In genomic region chr2:225017713-225018112, GRCh38 we compare ENCODE assay signal across 16 cellular contexts. TPM values are rescaled to one million over a fixed set of nuclear protein-coding genes. Genes with fewer than 3 reads are reported as not detected.
A peak's percentile ranks its signal among the peaks of the same experiment; 100 is the strongest.
DNase-seq lines count a peak whose midpoint lies in the region; ATAC-seq and TF ChIP-seq lines count a peak whose summit lies in the region.
"Had no signal": no experiment of that assay in that cellular context is flagged by ENCODE, and none has a peak within 500 bp of the region (broad histone marks: within the 10 kb centered on the region; RNA-seq: fewer than 3 reads in every experiment).

No MANE protein-coding gene starts in this region.

- H3K4ac ChIP-seq in IMR-90 (ENCODE audit: low read depth, low read length) = no peak overlapping the region

- no peak overlapping the region for H3K56ac ChIP-seq in IMR-90 (ENCODE audit: extremely low read depth, insufficient read depth, low read length)

- in situ Hi-C loops in IMR-90 (cut with MboI; ENCODE audit: low sequenced_read_pairs) = loop anchor here (25.0 kb wide), 2 partner anchors 645 to 655 kb away; no protein-coding TSS in a partner anchor

- H2BK20ac ChIP-seq in IMR-90 (ENCODE audit: low read depth, low read length) = no peak overlapping the region

- no peaks in the 10 kb centered on the region for H3K9me3 ChIP-seq in CD4-positive, CD25-positive, alpha-beta regulatory T cell (ENCODE audit: control insufficient read depth in 2 of 2, low read length in 2 of 2)
- no peaks in the 10 kb centered on the region for H3K9me3 ChIP-seq in IMR-90 (ENCODE audit: control insufficient read depth, insufficient read depth, low read length)
- no peaks in the 10 kb centered on the region for H3K9me3 ChIP-seq in WERI-Rb-1 (ENCODE audit: severe bottlenecking)
- H3K9me3 ChIP-seq: BLaER1 treated with 17β-estradiol and CSF1 and Interleukin-3, amounts not matched to agents 10 nM and 100 nM; left ventricle myocardium inferior had no signal

- no peak for TF ChIP-seq RAD21 in IMR-90 (IDR thresholded peaks at IDR 0.05; ENCODE audit: low read length)

- H2AFZ ChIP-seq in IMR-90 (replicated peaks; ENCODE audit: low read length, poor library complexity) = no peak overlapping the region

- TF ChIP-seq CTCF in IMR-90 (conservative IDR thresholded peaks at IDR 0.05; ENCODE audit: low read depth, low read length) (0 out of 2 replicates have a peak, but pooled peaks have one; percentile 5), natural killer cell (IDR thresholded peaks at IDR 0.05) (no peak), WERI-Rb-1 (IDR thresholded peaks at IDR 0.05; ENCODE audit: low read depth, low read length) (no peak)

- intact Hi-C loops in IMR-90 (cut with micrococcal nuclease) (no loop called here), natural killer cell (cut with micrococcal nuclease) (no loop called here)
- intact Hi-C loops in dendritic cell treated with granulocyte-macrophage colony-stimulating factor and Interleukin-4, amounts not matched to agents 40 ng/mL and 50 ng/mL, for 4 days (cut with micrococcal nuclease) = no loop called here

- no peak overlapping the region for H4K8ac ChIP-seq in IMR-90 (ENCODE audit: low read depth in 2 of 2, low read length in 2 of 2)

- peaks cover 9% of the 10 kb centered on the region; the same call in 1 of the 2 replicates for H3K9me1 ChIP-seq in IMR-90 (ENCODE audit: insufficient read depth, low read length)

- H3K27ac ChIP-seq in CD4-positive, CD25-positive, alpha-beta regulatory T cell (ENCODE audit: insufficient read depth, low read length, poor library complexity, severe bottlenecking) = no peak overlapping the region
- H3K27ac ChIP-seq in IMR-90 (ENCODE audit: insufficient read depth, low read length) = no peak overlapping the region
- no peak overlapping the region for H3K27ac ChIP-seq in WERI-Rb-1
- H3K27ac ChIP-seq: BLaER1 treated with 17β-estradiol and CSF1 and Interleukin-3, amounts not matched to agents 10 nM and 100 nM; left ventricle myocardium inferior had no signal

- no peak overlapping the region for H3K4me2 ChIP-seq in IMR-90 (ENCODE audit: low read depth, low read length)
- H3K4me2 ChIP-seq: BLaER1 treated with 17β-estradiol and CSF1 and Interleukin-3, amounts not matched to agents 10 nM and 100 nM had no signal

- H3K9me3 Mint-ChIP-seq in CD4-positive, CD25-positive, alpha-beta regulatory T cell = no peaks in the 10 kb centered on the region
- no peaks in the 10 kb centered on the region for H3K9me3 Mint-ChIP-seq in dendritic cell treated with granulocyte-macrophage colony-stimulating factor and Interleukin-4, amounts not matched to agents 40 ng/mL and 50 ng/mL, for 4 days
- H3K9me3 Mint-ChIP-seq in natural killer cell = no peaks in the 10 kb centered on the region
- H3K9me3 Mint-ChIP-seq: activated B cell treated with CpG ODN at 0.5 μM for 24 hours, naive B cell had no signal

- no peak overlapping the region for H3K9ac ChIP-seq in IMR-90 (ENCODE audit: low read depth, low read length)
- H3K9ac ChIP-seq: BLaER1 treated with 17β-estradiol and CSF1 and Interleukin-3, amounts not matched to agents 10 nM and 100 nM had no signal

- no CpG with 5 or more reads among the region's 3 CpGs for WGBS in IMR-90 (ENCODE audit: extremely low coverage in 2 of 2, insufficient read length in 1 of 2), 2 experiments

- no peaks in the 10 kb centered on the region for H3K36me3 ChIP-seq in CD4-positive, CD25-positive, alpha-beta regulatory T cell (ENCODE audit: control insufficient read depth, insufficient read depth, low read length)
- no peaks in the 10 kb centered on the region for H3K36me3 ChIP-seq in IMR-90 (ENCODE audit: control insufficient read depth, insufficient read depth, low read length)
- H3K36me3 ChIP-seq in WERI-Rb-1 = no peaks in the 10 kb centered on the region
- H3K36me3 ChIP-seq: left ventricle myocardium inferior had no signal

- H3K4me3 Mint-ChIP-seq in CD4-positive, CD25-positive, alpha-beta regulatory T cell = no peak overlapping the region
- no peak overlapping the region for H3K4me3 Mint-ChIP-seq in dendritic cell treated with granulocyte-macrophage colony-stimulating factor and Interleukin-4, amounts not matched to agents 40 ng/mL and 50 ng/mL, for 4 days
- no peak overlapping the region for H3K4me3 Mint-ChIP-seq in natural killer cell
- H3K4me3 Mint-ChIP-seq: activated B cell treated with CpG ODN at 0.5 μM for 24 hours, naive B cell had no signal

- H3K36me3 Mint-ChIP-seq in CD4-positive, CD25-positive, alpha-beta regulatory T cell = peaks cover 3% of the 10 kb centered on the region
- peaks cover 42% of the 10 kb centered on the region for H3K36me3 Mint-ChIP-seq in dendritic cell treated with granulocyte-macrophage colony-stimulating factor and Interleukin-4, amounts not matched to agents 40 ng/mL and 50 ng/mL, for 4 days (ENCODE audit: low read depth)
- H3K36me3 Mint-ChIP-seq in natural killer cell = no peaks in the 10 kb centered on the region
- H3K36me3 Mint-ChIP-seq: naive B cell had no signal

- H3K79me1 ChIP-seq in IMR-90 (ENCODE audit: low read depth in 1 of 2, low read length in 2 of 2) = peaks cover 36 to 37% of the 10 kb centered on the region in 2 experiments

- peaks cover 34 to 62% (median 46%) of the 10 kb centered on the region in 4 donors for H3K4me1 Mint-ChIP-seq in CD4-positive, CD25-positive, alpha-beta regulatory T cell
- H3K4me1 Mint-ChIP-seq in dendritic cell treated with granulocyte-macrophage colony-stimulating factor and Interleukin-4, amounts not matched to agents 40 ng/mL and 50 ng/mL, for 4 days (ENCODE audit: low read depth) = peaks cover 54% of the 10 kb centered on the region
- peaks cover 55 to 60% of the 10 kb centered on the region in 2 donors for H3K4me1 Mint-ChIP-seq in natural killer cell

- H3K23ac ChIP-seq in IMR-90 (ENCODE audit: low read depth, low read length) = no peak overlapping the region

- H3K4me3 ChIP-seq in CD4-positive, CD25-positive, alpha-beta regulatory T cell (ENCODE audit: low read depth, low read length) = no peak overlapping the region
- no peak overlapping the region for H3K4me3 ChIP-seq in IMR-90 (ENCODE audit: insufficient read depth, low read depth, low read length)
- H3K4me3 ChIP-seq in WERI-Rb-1 (ENCODE audit: low read depth, low read length) = no peak overlapping the region
- H3K4me3 ChIP-seq: BLaER1 treated with 17β-estradiol and CSF1 and Interleukin-3, amounts not matched to agents 10 nM and 100 nM; left ventricle myocardium inferior had no signal

- H4K91ac ChIP-seq in IMR-90 (ENCODE audit: insufficient read depth, low read depth, low read length) = no peak overlapping the region

- dilution Hi-C loops in IMR-90 (cut with HindIII; ENCODE audit: low sequenced_read_pairs, unreplicated experiment) = no loop called here

- no peak overlapping the region for H2BK5ac ChIP-seq in IMR-90 (ENCODE audit: low read depth, low read length, poor library complexity, severe bottlenecking)

- H3K27me3 Mint-ChIP-seq in CD4-positive, CD25-positive, alpha-beta regulatory T cell = no peaks in the 10 kb centered on the region
- H3K27me3 Mint-ChIP-seq in dendritic cell treated with granulocyte-macrophage colony-stimulating factor and Interleukin-4, amounts not matched to agents 40 ng/mL and 50 ng/mL, for 4 days = no peaks in the 10 kb centered on the region
- no peaks in the 10 kb centered on the region for H3K27me3 Mint-ChIP-seq in natural killer cell (ENCODE audit: low read depth in 2 of 2)
- H3K27me3 Mint-ChIP-seq: activated B cell treated with CpG ODN at 0.5 μM for 24 hours, naive B cell had no signal

- TF ChIP-seq POLR2A in IMR-90 (IDR thresholded peaks at IDR 0.05; ENCODE audit: low read depth, low read length) = no peak

- no peak overlapping the region for H3K14ac ChIP-seq in IMR-90 (replicated peaks; ENCODE audit: low read depth, low read length)

- no peaks in the 10 kb centered on the region for H3K27me3 ChIP-seq in CD4-positive, CD25-positive, alpha-beta regulatory T cell (ENCODE audit: control insufficient read depth, insufficient read depth, low read length)
- H3K27me3 ChIP-seq in IMR-90 (ENCODE audit: control insufficient read depth, insufficient read depth, low read length) = no peaks in the 10 kb centered on the region
- H3K27me3 ChIP-seq in WERI-Rb-1 (ENCODE audit: insufficient read depth, low read depth, severe bottlenecking) = no peaks in the 10 kb centered on the region
- H3K27me3 ChIP-seq: BLaER1 treated with 17β-estradiol and CSF1 and Interleukin-3, amounts not matched to agents 10 nM and 100 nM had no signal

- no peak overlapping the region for H2AK9ac ChIP-seq in IMR-90 (replicated peaks; ENCODE audit: low read depth, low read length, poor library complexity)

- no peak overlapping the region for H2BK120ac ChIP-seq in IMR-90 (ENCODE audit: low read depth, low read length)

- no peak overlapping the region for H2AK5ac ChIP-seq in IMR-90 (ENCODE audit: low read depth, low read length)

- no peak overlapping the region for H4K5ac ChIP-seq in IMR-90 (ENCODE audit: low read depth, low read length)

- no peaks in the 10 kb centered on the region for H4K20me1 ChIP-seq in IMR-90 (ENCODE audit: insufficient read depth, low read length)

- no peak for DNase-seq in CD4-positive, CD25-positive, alpha-beta regulatory T cell
- DNase-seq in IMR-90 (no peak), natural killer cell (no peak), WERI-Rb-1 (no peak), GF-D8 (lab: John Stamatoyannopoulos, UW) (no peak), COLO829 (ENCODE audit: low spot score) (no peak)
- DNase-seq: activated B cell treated with CpG ODN at 0.5 μM for 24 hours; activated naive CD4-positive, alpha-beta T cell; left ventricle myocardium inferior; naive B cell; NCI-H1694; NCI-H69 had no signal

- POLR2A ChIA-PET in IMR-90 (lab: Charles Lee; ENCODE audit: unreplicated experiment) = no interaction called here

- peak overlapping the region in 2 of 3 donors; percentile 63 to 77 for H3K27ac Mint-ChIP-seq in CD4-positive, CD25-positive, alpha-beta regulatory T cell
- H3K27ac Mint-ChIP-seq in dendritic cell treated with granulocyte-macrophage colony-stimulating factor and Interleukin-4, amounts not matched to agents 40 ng/mL and 50 ng/mL, for 4 days = peak overlapping the region; percentile 7
- peak overlapping the region; percentile 5 to 36 for H3K27ac Mint-ChIP-seq in natural killer cell
- H3K27ac Mint-ChIP-seq: activated B cell treated with CpG ODN at 0.5 μM for 24 hours had no signal

- ATAC-seq in CD4-positive, CD25-positive, alpha-beta regulatory T cell (ENCODE audit: low read depth in 2 of 2) = no peak
- ATAC-seq in IMR-90 (ENCODE audit: low read depth) = no peak
- ATAC-seq in natural killer cell = no peak
- no peak for ATAC-seq in GM21381 (IDR thresholded peaks at IDR 0.05; ENCODE audit: unreplicated experiment)

- peaks cover 3% of the 10 kb centered on the region for H3K4me1 ChIP-seq in CD4-positive, CD25-positive, alpha-beta regulatory T cell (ENCODE audit: control insufficient read depth, insufficient read depth, low read length, poor library complexity, severe bottlenecking)
- H3K4me1 ChIP-seq in IMR-90 (ENCODE audit: control insufficient read depth, insufficient read depth, low read length) = peaks cover 8% of the 10 kb centered on the region; the same call in 1 of the 2 replicates
- H3K4me1 ChIP-seq: left ventricle myocardium inferior had no signal

- no peak overlapping the region for H3K18ac ChIP-seq in IMR-90 (ENCODE audit: low read depth, low read length)

- CTCF ChIA-PET in IMR-90 (lab: Yijun Ruan, JAX) = interaction anchor here (0.6 to 0.8 kb wide), 3 partner anchors 23 to 1071 kb away, joined by 3 to 5 read pairs (median 3); no protein-coding TSS in a partner anchor

- no peak overlapping the region for H2BK15ac ChIP-seq in IMR-90 (ENCODE audit: low read depth, low read length)

- no TSS peak for BruUV-seq in IMR-90 (replicated peaks; lab: Mats Ljungman, UMichigan)

RNA-seq across cellular contexts. Expression of gene DOCK10, which starts 24.6 kb away (rescaled TPM):
- 222 TPM for total RNA-seq in CD4-positive, CD25-positive, alpha-beta regulatory T cell
- polyA plus RNA-seq in CD4-positive, CD25-positive, alpha-beta regulatory T cell = 10 to 100 TPM; 28.3 to 47.7 (median 34.9) TPM
- 63.6 and 75.3 TPM in 2 replicates for total RNA-seq in IMR-90 (2012; rRNA removed)
- 46.7 and 58.6 TPM in 2 replicates for polyA plus RNA-seq in IMR-90 (2012; rRNA removed)
- 15.4 and 38.0 TPM in 2 replicates for polyA plus RNA-seq in IMR-90 (2012; cell fraction: cytosol; rRNA removed)
- 38.5 and 130 TPM in 2 replicates for polyA plus RNA-seq in IMR-90 (2012; cell fraction: nucleus; rRNA removed; ENCODE audit: low replicate concordance)
- 100 to 1,000 TPM; 181 to 213 (median 182) TPM for total RNA-seq in natural killer cell
- total RNA-seq: HT-29 had no signal

Comparison
In these comparisons a context has a peak if more than half of its experiments do, and no peak if none do; other contexts are left out.
1. H3K27ac Mint-ChIP-seq: peak in every context shown above with its lines; median percentile 70 in CD4-positive, CD25-positive, alpha-beta regulatory T cell; 20 in natural killer cell; 7 in dendritic cell treated with granulocyte-macrophage colony-stimulating factor and Interleukin-4, amounts not matched to agents 40 ng/mL and 50 ng/mL, for 4 days.